7 cellular contexts compared by ENCODE assay signal in genomic region chrX:97747346-97747745, GRCh38.
"Had no signal": no experiment of that assay in that cellular context is flagged by ENCODE, and none has a peak within 500 bp of the region (broad histone marks: within the 10 kb centered on the region; RNA-seq: fewer than 3 reads in every experiment).

No MANE protein-coding gene starts in this region.

- DNase-seq: IMR-90, KBM-7, KG1 had no signal

- H3K4me3 ChIP-seq: K562 had no signal

- H3K27ac ChIP-seq: HL-60, KMS-11 had no signal

- H3K36me3 Mint-ChIP-seq: IgD-negative memory B cell had no signal

- H3K9ac ChIP-seq: KMS-11 had no signal

- H3K4me2 ChIP-seq: KMS-11 had no signal

- H3K4me1 Mint-ChIP-seq: IgD-negative memory B cell had no signal

- H3K4me3 Mint-ChIP-seq: IgD-negative memory B cell had no signal

- H3K27ac Mint-ChIP-seq: IgD-negative memory B cell had no signal
